In genomic region chr4:153792007-153792892, GRCh38 we compare ENCODE assay signal across 8 cellular contexts. TPM values are rescaled to one million over a fixed set of nuclear protein-coding genes. Genes with fewer than 3 reads are reported as not detected.
DNase-seq lines count a peak whose midpoint lies in the region; ATAC-seq and TF ChIP-seq lines count a peak whose summit lies in the region.

No MANE protein-coding gene starts in this region.

- peaks cover 97% of the 10 kb centered on the region for H3K27me3 Mint-ChIP-seq in activated naive CD8-positive, alpha-beta T cell treated with anti-CD3 and anti-CD28 coated beads, Interleukin-2, amount 10 ng/mL, durations not matched to agents 7 days and 5 days

- no peak for ATAC-seq in activated naive CD8-positive, alpha-beta T cell treated with anti-CD3 and anti-CD28 coated beads, Interleukin-2, amount 10 ng/mL, durations not matched to agents 7 days and 5 days (ENCODE audit: low read depth)
- peak; percentile 25 for ATAC-seq in left ventricle myocardium superior
- ATAC-seq in GM19467 (IDR thresholded peaks at IDR 0.05; ENCODE audit: unreplicated experiment): no peak

- H3K9me3 Mint-ChIP-seq in activated naive CD8-positive, alpha-beta T cell treated with anti-CD3 and anti-CD28 coated beads, Interleukin-2, amount 10 ng/mL, durations not matched to agents 7 days and 5 days: no peaks in the 10 kb centered on the region

- CTCF ChIA-PET in HEK293T (lab: Yijun Ruan, JAX): interaction anchor here (1.0 kb wide), 1 partner anchor 10 kb away, joined by 3 read pairs; no protein-coding TSS in a partner anchor

- peaks cover 19% of the 10 kb centered on the region for H3K4me1 Mint-ChIP-seq in activated naive CD8-positive, alpha-beta T cell treated with anti-CD3 and anti-CD28 coated beads, Interleukin-2, amount 10 ng/mL, durations not matched to agents 7 days and 5 days

- peak in 4 of 6 experiments; percentile 9 to 18 (median 11) for DNase-seq in stimulated activated naive CD4-positive, alpha-beta T cell (lab: John Stamatoyannopoulos, UW)
- DNase-seq in stimulated activated naive CD4-positive, alpha-beta T cell treated with Interleukin-2 at 50 U/mL for 16 hours (lab: John Stamatoyannopoulos, UW): no peak
- DNase-seq in activated naive CD8-positive, alpha-beta T cell treated with anti-CD3 and anti-CD28 coated beads, Interleukin-2, amount 10 ng/mL, durations not matched to agents 7 days and 5 days: peak; percentile 53
- peak; percentile 46 for DNase-seq in left ventricle myocardium superior
- no peak for DNase-seq in activated CD4-positive, CD25-positive, alpha-beta regulatory T cell (lab: John Stamatoyannopoulos, UW)
- DNase-seq in HEK293T (ENCODE audit: extremely low spot score): no peak

- peak overlapping the region; percentile 49 for H3K4me3 ChIP-seq in rectal smooth muscle tissue (ENCODE audit: low read length)

- H3K27ac Mint-ChIP-seq in activated naive CD8-positive, alpha-beta T cell treated with anti-CD3 and anti-CD28 coated beads, Interleukin-2, amount 10 ng/mL, durations not matched to agents 7 days and 5 days: no peak overlapping the region

- POLR2A ChIA-PET in activated naive CD8-positive, alpha-beta T cell treated with anti-CD3 and anti-CD28 coated beads, Interleukin-2, amount 10 ng/mL, durations not matched to agents 7 days and 5 days (lab: Charles Lee): no interaction called here
- POLR2A ChIA-PET in HEK293T (lab: Yijun Ruan, JAX): no interaction called here

- H3K9ac ChIP-seq in rectal smooth muscle tissue (ENCODE audit: low read length): no peak overlapping the region

- peak overlapping the region; percentile 77 for H3K4me3 Mint-ChIP-seq in activated naive CD8-positive, alpha-beta T cell treated with anti-CD3 and anti-CD28 coated beads, Interleukin-2, amount 10 ng/mL, durations not matched to agents 7 days and 5 days

- no peak overlapping the region for H3K27ac ChIP-seq in rectal smooth muscle tissue (ENCODE audit: low read depth, low read length)

- H3K27me3 ChIP-seq in rectal smooth muscle tissue (ENCODE audit: control insufficient read depth, insufficient read depth, low read length): peaks cover 42% of the 10 kb centered on the region

- no peaks in the 10 kb centered on the region for H3K36me3 Mint-ChIP-seq in activated naive CD8-positive, alpha-beta T cell treated with anti-CD3 and anti-CD28 coated beads, Interleukin-2, amount 10 ng/mL, durations not matched to agents 7 days and 5 days

- H3K4me1 ChIP-seq in rectal smooth muscle tissue (ENCODE audit: control insufficient read depth, insufficient read depth, low read length): peaks cover 4% of the 10 kb centered on the region

- intact Hi-C loops in left ventricle myocardium superior (cut with micrococcal nuclease): no loop called here

- no peaks in the 10 kb centered on the region for H3K36me3 ChIP-seq in rectal smooth muscle tissue (ENCODE audit: control insufficient read depth, insufficient read depth, low read length)

TF ChIP-seq in HEK293T, 16 proteins besides CTCF, POLR2A, EP300 and RAD21:
- TF ChIP-seq TARDBP (IDR thresholded peaks at IDR 0.05) (no peak), ARNT (IDR thresholded peaks at IDR 0.05) (no peak), FOXA1 (IDR thresholded peaks at IDR 0.05) (no peak), NFRKB (IDR thresholded peaks at IDR 0.05) (no peak), LEF1 (IDR thresholded peaks at IDR 0.05; ENCODE audit: borderline replicate concordance) (no peak), CTBP1 (IDR thresholded peaks at IDR 0.05; ENCODE audit: borderline replicate concordance) (no peak), FOXM1 (IDR thresholded peaks at IDR 0.05; ENCODE audit: borderline replicate concordance) (no peak), SUZ12 (IDR thresholded peaks at IDR 0.05) (no peak), BHLHE40 (IDR thresholded peaks at IDR 0.05; ENCODE audit: borderline replicate concordance) (no peak)
TF ChIP-seq in HEK293T: peak in this region for 0.

RNA-seq across cellular contexts. Expression of gene SFRP2, which starts 3.4 kb away (rescaled TPM):
- not detected for total RNA-seq in activated naive CD8-positive, alpha-beta T cell treated with anti-CD3 and anti-CD28 coated beads, Interleukin-2, amount 10 ng/mL, durations not matched to agents 7 days and 5 days
- 1.4 TPM for total RNA-seq in left ventricle myocardium superior

RNA-seq across cellular contexts. Expression of gene RNF175, which starts 32.4 kb away (rescaled TPM):
- not detected for total RNA-seq in activated naive CD8-positive, alpha-beta T cell treated with anti-CD3 and anti-CD28 coated beads, Interleukin-2, amount 10 ng/mL, durations not matched to agents 7 days and 5 days
- total RNA-seq in left ventricle myocardium superior: 0.20 TPM

Comparison
In these comparisons a context has a peak if more than half of its experiments do, and no peak if none do; other contexts are left out.
1. DNase-seq: peak in stimulated activated naive CD4-positive, alpha-beta T cell (4 of 6), activated naive CD8-positive, alpha-beta T cell treated with anti-CD3 and anti-CD28 coated beads, Interleukin-2, amount 10 ng/mL, durations not matched to agents 7 days and 5 days (single experiment) and left ventricle myocardium superior (single experiment); none in stimulated activated naive CD4-positive, alpha-beta T cell treated with Interleukin-2 at 50 U/mL for 16 hours (single experiment), activated CD4-positive, CD25-positive, alpha-beta regulatory T cell (0 of 4) and HEK293T (single experiment).